ENCODE assay signal across 9 cellular contexts in genomic region chr19:54481326-54481930, GRCh38. TPM values are rescaled to one million over a fixed set of nuclear protein-coding genes. Genes with fewer than 3 reads are reported as not detected.
DNase-seq lines count a peak whose midpoint lies in the region; ATAC-seq, FAIRE-seq and TF ChIP-seq lines count a peak whose summit lies in the region.
"Had no signal": no experiment of that assay in that cellular context is flagged by ENCODE, and none has a peak within 500 bp of the region (broad histone marks: within the 10 kb centered on the region; RNA-seq: fewer than 3 reads in every experiment).

No MANE protein-coding gene starts in this region.

- H3K4me1 ChIP-seq in pancreas = no peaks in the 10 kb centered on the region

- intact Hi-C loops in activated CD4-positive, alpha-beta memory T cell treated with anti-CD3 and anti-CD28 coated beads for 36 hours (cut with micrococcal nuclease) = no loop called here
- intact Hi-C loops in pancreas (cut with DNase I) = no loop called here

- no peak for FAIRE-seq in pancreas (lab: Jason Lieb, UNC)

- H3K27me3 ChIP-seq in pancreas = no peaks in the 10 kb centered on the region

- H3K36me3 ChIP-seq in pancreas = no peaks in the 10 kb centered on the region

- H3K4me3 Mint-ChIP-seq in activated CD4-positive, alpha-beta memory T cell treated with anti-CD3 and anti-CD28 coated beads for 36 hours = peak overlapping the region; percentile 27

- H3K4me3 ChIP-seq in AG04449 (ENCODE audit: low read depth, low read length) = no peak overlapping the region
- no peak overlapping the region for H3K4me3 ChIP-seq in fibroblast of pulmonary artery (replicated peaks; ENCODE audit: low read depth, low read length)
- no peak overlapping the region for H3K4me3 ChIP-seq in pancreas

- H3K27ac ChIP-seq in pancreas = no peak overlapping the region

- CTCF ChIA-PET in AG04449 (lab: Yijun Ruan, JAX) = interaction anchor here (0.6 to 2.1 kb wide), 14 partner anchors 8 to 618 kb away, joined by 3 to 28 read pairs (median 3); partner anchors contain the start of genes CDC42EP5 and RDH13
- CTCF ChIA-PET in activated CD4-positive, alpha-beta memory T cell treated with anti-CD3 and anti-CD28 coated beads for 36 hours (lab: Charles Lee) = interaction anchor here (0.6 to 6.5 kb wide), 15 partner anchors 8 to 1584 kb away, joined by 3 to 77 read pairs (median 4); partner anchors contain the start of gene CDC42EP5

- POLR2A ChIA-PET in AG04449 (lab: Yijun Ruan, JAX) = no interaction called here
- POLR2A ChIA-PET in activated CD4-positive, alpha-beta memory T cell treated with anti-CD3 and anti-CD28 coated beads for 36 hours (lab: Charles Lee) = no interaction called here

- H3K4me1 Mint-ChIP-seq in activated CD4-positive, alpha-beta memory T cell treated with anti-CD3 and anti-CD28 coated beads for 36 hours (ENCODE audit: low read depth) = peaks cover 5% of the 10 kb centered on the region

- peaks cover 28% of the 10 kb centered on the region for H3K27me3 Mint-ChIP-seq in activated CD4-positive, alpha-beta memory T cell treated with anti-CD3 and anti-CD28 coated beads for 36 hours

- H3K9me3 ChIP-seq in pancreas = no peaks in the 10 kb centered on the region

- no peaks in the 10 kb centered on the region for H3K36me3 Mint-ChIP-seq in activated CD4-positive, alpha-beta memory T cell treated with anti-CD3 and anti-CD28 coated beads for 36 hours

- H3K9me3 Mint-ChIP-seq in activated CD4-positive, alpha-beta memory T cell treated with anti-CD3 and anti-CD28 coated beads for 36 hours = no peaks in the 10 kb centered on the region

- ATAC-seq in pancreas (peak; percentile 56 to 80 (median 66)), HG03460 (IDR thresholded peaks at IDR 0.05; ENCODE audit: unreplicated experiment) (no peak), GM19463 (IDR thresholded peaks at IDR 0.05; ENCODE audit: unreplicated experiment) (no peak)

- peak overlapping the region; percentile 4 for H3K27ac Mint-ChIP-seq in activated CD4-positive, alpha-beta memory T cell treated with anti-CD3 and anti-CD28 coated beads for 36 hours

- WGBS in pancreas, 2 donors = 8 to 9% methylated on average over 16 of the region's 16 CpGs

- TF ChIP-seq CTCF in AG04449 (IDR thresholded peaks at IDR 0.05; ENCODE audit: insufficient read depth, low read length, missing control alignments) = peak; percentile 71
- TF ChIP-seq CTCF in fibroblast of pulmonary artery (IDR thresholded peaks at IDR 0.05; ENCODE audit: low read length, missing control alignments) = peak; percentile 84
- peak; percentile 19 to 36 (median 26) for TF ChIP-seq CTCF in pancreas (IDR thresholded peaks at IDR 0.05)

- no peak for DNase-seq in AG04449 (ENCODE audit: low read depth, low spot score)
- DNase-seq in ELF-1 (ENCODE audit: low read depth, low spot score) = peak; percentile 64
- peak; percentile 65 to 66 for DNase-seq in NCI-H1930 (lab: John Stamatoyannopoulos, UW)
- DNase-seq in activated CD4-positive, alpha-beta memory T cell treated with anti-CD3 and anti-CD28 coated beads for 36 hours = peak; percentile 37
- peak; percentile 63 for DNase-seq in fibroblast of pulmonary artery (ENCODE audit: low read depth)
- DNase-seq in pancreas = peak in 1 of 6 donors; percentile 22

RNA-seq across cellular contexts. Expression of gene CDC42EP5, which starts 8.3 kb away (rescaled TPM):
- total RNA-seq in activated CD4-positive, alpha-beta memory T cell treated with anti-CD3 and anti-CD28 coated beads for 36 hours = not detected
- total RNA-seq in pancreas = 10 to 100 TPM in 4 of 6 donors, 1 to 10 TPM in 2; 8.2 to 48.0 (median 20.4) TPM
- 10 to 100 TPM in 1 of 2 donors, 1 to 10 TPM in 1; 7.5 to 15.1 TPM for polyA plus RNA-seq in pancreas

RNA-seq across cellular contexts. Expression of gene LENG9, which starts 17.9 kb away (rescaled TPM):
- total RNA-seq in activated CD4-positive, alpha-beta memory T cell treated with anti-CD3 and anti-CD28 coated beads for 36 hours = 1 to 10 TPM; 5.3 to 5.6 TPM
- total RNA-seq in pancreas = 10 to 100 TPM in 5 of 6 donors, 1 to 10 TPM in 1; 8.6 to 23.4 (median 16.9) TPM
- 10 to 100 TPM in 1 of 2 donors, 1 to 10 TPM in 1; 4.2 to 12.1 TPM for polyA plus RNA-seq in pancreas

RNA-seq across cellular contexts. Expression of gene LAIR2, which starts 21.2 kb away (rescaled TPM):
- total RNA-seq in activated CD4-positive, alpha-beta memory T cell treated with anti-CD3 and anti-CD28 coated beads for 36 hours = not detected
- not detected for total RNA-seq in pancreas
- not detected for polyA plus RNA-seq in pancreas
- total RNA-seq: subcutaneous adipose tissue had no signal

RNA-seq across cellular contexts. Expression of gene LENG8, which starts 32.4 kb away (rescaled TPM):
- 100 to 1,000 TPM; 163 to 176 TPM for total RNA-seq in activated CD4-positive, alpha-beta memory T cell treated with anti-CD3 and anti-CD28 coated beads for 36 hours
- 100 to 1,000 TPM in 4 of 6 donors, 10 to 100 TPM in 2; 64.8 to 173 (median 129) TPM for total RNA-seq in pancreas
- 100 to 1,000 TPM; 313 to 657 TPM for polyA plus RNA-seq in pancreas

Comparison
In these comparisons a context has a peak if more than half of its experiments do, and no peak if none do; other contexts are left out.
1. CTCF ChIP-seq: peak in every context shown above with its lines; median percentile 84 in fibroblast of pulmonary artery; 71 in AG04449; 26 in pancreas.
2. ATAC-seq: peak in pancreas (4 of 4); none in HG03460 (single experiment) and GM19463 (single experiment).
3. RNA of gene CDC42EP5, which starts 8.3 kb away (total RNA-seq): 8.2 to 48.0 TPM in pancreas; not detected in activated CD4-positive, alpha-beta memory T cell treated with anti-CD3 and anti-CD28 coated beads for 36 hours; every median in the first group is over 4 times any median in the second.